8 cellular contexts compared by ENCODE assay signal in genomic region chr11:2267871-2268825, GRCh38. TPM values are rescaled to one million over a fixed set of nuclear protein-coding genes. Genes with fewer than 3 reads are reported as not detected.
DNase-seq lines count a peak whose midpoint lies in the region; ATAC-seq and TF ChIP-seq lines count a peak whose summit lies in the region.

No MANE protein-coding gene starts in this region.

- no peaks in the 10 kb centered on the region for H3K9me3 Mint-ChIP-seq in CD8-positive, alpha-beta T cell

- WGBS in esophagus squamous epithelium, 2 donors, result 77 to 78% methylated on average over 7 of the region's 26 CpGs

- no peaks in the 10 kb centered on the region for H3K9me2 ChIP-seq in PC-3 (replicated peaks; ENCODE audit: low read length)

- H3K27ac ChIP-seq in CD8-positive, alpha-beta T cell (ENCODE audit: low read depth, low read length), result no peak overlapping the region
- no peak overlapping the region for H3K27ac ChIP-seq in PC-3 (ENCODE audit: low read length)
- peak overlapping the region; percentile 60 to 84 (median 80) for H3K27ac ChIP-seq in esophagus squamous epithelium
- peak overlapping the region; percentile 96 for H3K27ac ChIP-seq in neutrophil
- H3K27ac ChIP-seq in WERI-Rb-1, result no peak overlapping the region

- intact Hi-C loops in CD8-positive, alpha-beta T cell (cut with DNase I, micrococcal nuclease), result no loop called here
- intact Hi-C loops in PC-3 (cut with micrococcal nuclease) (no loop called here), esophagus squamous epithelium (cut with DNase I) (loop anchor here (5.0 kb wide), 1 partner anchor 66 kb away; no protein-coding TSS in a partner anchor)

- peaks cover 34% of the 10 kb centered on the region for H3K4me1 ChIP-seq in CD8-positive, alpha-beta T cell (ENCODE audit: insufficient read depth, low read length)
- H3K4me1 ChIP-seq in PC-3 (ENCODE audit: insufficient read depth, low read length), result no peaks in the 10 kb centered on the region; the same call in 1 of the 2 replicates
- H3K4me1 ChIP-seq in esophagus squamous epithelium, result peaks cover 25 to 50% (median 32%) of the 10 kb centered on the region in 3 donors
- peaks cover 26 to 43% of the 10 kb centered on the region in 2 experiments for H3K4me1 ChIP-seq in neutrophil (ENCODE audit: control insufficient read depth in 1 of 2, insufficient read depth in 1 of 2, low read depth in 1 of 2, low read length in 1 of 2)

- H2AFZ ChIP-seq in PC-3 (ENCODE audit: low read length), result peak overlapping the region; percentile 84; the same call in 1 of the 2 replicates

- CTCF ChIA-PET in CD8-positive, alpha-beta T cell (lab: Charles Lee), result interaction anchor here (1.0 to 1.5 kb wide), 2 partner anchors 71 to 153 kb away, joined by 3 to 8 read pairs; no protein-coding TSS in a partner anchor
- CTCF ChIA-PET in PC-3 (lab: Charles Lee), result interaction anchor here (0.6 kb wide), 1 partner anchor 110 kb away, joined by 7 read pairs; no protein-coding TSS in a partner anchor

- H3K36me3 ChIP-seq in CD8-positive, alpha-beta T cell (ENCODE audit: insufficient read depth, low read length), result no peaks in the 10 kb centered on the region
- H3K36me3 ChIP-seq in PC-3 (ENCODE audit: low read depth, low read length), result no peaks in the 10 kb centered on the region
- no peaks in the 10 kb centered on the region for H3K36me3 ChIP-seq in esophagus squamous epithelium
- no peaks in the 10 kb centered on the region for H3K36me3 ChIP-seq in neutrophil
- no peaks in the 10 kb centered on the region for H3K36me3 ChIP-seq in WERI-Rb-1

- TF ChIP-seq POLR2A in esophagus squamous epithelium (IDR thresholded peaks at IDR 0.05), result no peak

- H3K27ac Mint-ChIP-seq in CD8-positive, alpha-beta T cell, result no peak overlapping the region

- peak overlapping the region; percentile 92 for H3K4me2 ChIP-seq in PC-3 (ENCODE audit: low read length)

- H3K4me1 Mint-ChIP-seq in CD8-positive, alpha-beta T cell (ENCODE audit: low read depth), result peaks cover 29% of the 10 kb centered on the region

- H4K20me1 ChIP-seq in PC-3 (ENCODE audit: low read length), result no peaks in the 10 kb centered on the region

- no peaks in the 10 kb centered on the region for H3K9me3 ChIP-seq in CD8-positive, alpha-beta T cell (ENCODE audit: low read length)
- no peaks in the 10 kb centered on the region for H3K9me3 ChIP-seq in PC-3 (ENCODE audit: low read length)
- no peaks in the 10 kb centered on the region for H3K9me3 ChIP-seq in esophagus squamous epithelium
- no peaks in the 10 kb centered on the region for H3K9me3 ChIP-seq in neutrophil
- H3K9me3 ChIP-seq in WERI-Rb-1 (ENCODE audit: severe bottlenecking), result peaks cover 4% of the 10 kb centered on the region

- H3K36me3 Mint-ChIP-seq in CD8-positive, alpha-beta T cell, result no peaks in the 10 kb centered on the region

- H3F3A ChIP-seq in PC-3 (ENCODE audit: low read length, unreplicated experiment), result no peaks in the 10 kb centered on the region

- POLR2A ChIA-PET in CD8-positive, alpha-beta T cell (lab: Charles Lee), result no interaction called here
- POLR2A ChIA-PET in PC-3 (lab: Charles Lee; ENCODE audit: unreplicated experiment), result no interaction called here

- DNase-seq in CD8-positive, alpha-beta T cell, result peak in 2 of 7 experiments; percentile 9 to 47
- DNase-seq in PC-3 (no peak), esophagus squamous epithelium (lab: John Stamatoyannopoulos, UW) (no peak), WERI-Rb-1 (no peak), nucleus accumbens (lab: John Stamatoyannopoulos, UW) (no peak)

- BruUV-seq in PC-3 (replicated peaks; lab: Mats Ljungman, UMichigan), result no TSS peak

- H3K27me3 Mint-ChIP-seq in CD8-positive, alpha-beta T cell (ENCODE audit: low read depth), result peaks cover 15% of the 10 kb centered on the region

- ATAC-seq in CD8-positive, alpha-beta T cell, result no peak
- ATAC-seq in PC-3 (no peak), GM21423 (IDR thresholded peaks at IDR 0.05; ENCODE audit: unreplicated experiment) (no peak), HG02763 (IDR thresholded peaks at IDR 0.05; ENCODE audit: unreplicated experiment) (no peak)

- no peaks in the 10 kb centered on the region for H3K27me3 ChIP-seq in CD8-positive, alpha-beta T cell (ENCODE audit: insufficient read depth, low read length)
- 0 out of 2 replicates have a peak, but pooled peaks cover 4% of the 10 kb centered on the region for H3K27me3 ChIP-seq in PC-3 (ENCODE audit: low read length)
- peaks cover 0 to 73% (median 4%) of the 10 kb centered on the region in 4 donors for H3K27me3 ChIP-seq in esophagus squamous epithelium
- peaks cover 44% of the 10 kb centered on the region for H3K27me3 ChIP-seq in neutrophil
- H3K27me3 ChIP-seq in WERI-Rb-1 (ENCODE audit: insufficient read depth, low read depth, severe bottlenecking), result peaks cover 76% of the 10 kb centered on the region

- H3K4me3 ChIP-seq in CD8-positive, alpha-beta T cell (ENCODE audit: low read depth, low read length), result peak overlapping the region; percentile 43
- H3K4me3 ChIP-seq in PC-3 (ENCODE audit: low read length) (peak overlapping the region; percentile 72; the same call in 1 of the 2 replicates), esophagus squamous epithelium (peak overlapping the region; percentile 33 to 67 (median 56)), neutrophil (ENCODE audit: low read depth in 1 of 2, low read length in 1 of 2) (peak overlapping the region; percentile 75 to 80), WERI-Rb-1 (ENCODE audit: low read depth, low read length) (no peak overlapping the region)

- H3K4me3 Mint-ChIP-seq in CD8-positive, alpha-beta T cell, result peak overlapping the region; percentile 61

- H3K79me2 ChIP-seq in PC-3 (ENCODE audit: low read length), result no peaks in the 10 kb centered on the region

- no peak for TF ChIP-seq CTCF in CD8-positive, alpha-beta T cell (IDR thresholded peaks at IDR 0.05)
- TF ChIP-seq CTCF in PC-3 (conservative IDR thresholded peaks at IDR 0.05; ENCODE audit: low read depth, low read length), result no peak
- no peak for TF ChIP-seq CTCF in esophagus squamous epithelium (IDR thresholded peaks at IDR 0.05)
- no peak for TF ChIP-seq CTCF in neutrophil (IDR thresholded peaks at IDR 0.05)
- TF ChIP-seq CTCF in WERI-Rb-1 (IDR thresholded peaks at IDR 0.05; ENCODE audit: low read depth, low read length), result no peak

- H3K9ac ChIP-seq in PC-3 (ENCODE audit: low read length), result no peak overlapping the region

RNA-seq across cellular contexts. Expression of gene ASCL2, which starts 2.2 kb away (rescaled TPM):
- total RNA-seq in CD8-positive, alpha-beta T cell, result not detected
- total RNA-seq in PC-3 (2014; rRNA removed) (0.58 and 1.1 TPM in 2 replicates), esophagus squamous epithelium (1 to 10 TPM in 3 of 4 donors, under 1 TPM in 1; 0.67 to 5.1 (median 2.3) TPM)

RNA-seq across cellular contexts. Expression of gene C11orf21, which starts 33.6 kb away (rescaled TPM):
- 10 to 100 TPM; 38.2 to 40.2 TPM for total RNA-seq in CD8-positive, alpha-beta T cell
- total RNA-seq in PC-3 (2014; rRNA removed) (not detected in 2 replicates), esophagus squamous epithelium (under 1 TPM in 3 of 4 donors, not detected in 1; 0.30 to 0.94 (median 0.76) TPM)

RNA-seq across cellular contexts. Expression of gene TSPAN32, which starts 33.7 kb away (rescaled TPM):
- total RNA-seq in CD8-positive, alpha-beta T cell, result 100 to 1,000 TPM; 145 to 147 TPM
- total RNA-seq in PC-3 (2014; rRNA removed), result not detected in 2 replicates
- 1 to 10 TPM in 1 of 4 donors, not detected in 3; 2.5 TPM for total RNA-seq in esophagus squamous epithelium

Comparison
In these comparisons a context has a peak if more than half of its experiments do, and no peak if none do; other contexts are left out.
1. H3K27ac ChIP-seq: peak in esophagus squamous epithelium (4 of 4) and neutrophil (single experiment); none in CD8-positive, alpha-beta T cell (single experiment), PC-3 (single experiment) and WERI-Rb-1 (single experiment).
2. RNA of gene C11orf21, which starts 33.6 kb away (total RNA-seq): 38.2 to 40.2 TPM in CD8-positive, alpha-beta T cell; 0.30 to 0.94 TPM in esophagus squamous epithelium and not detected in PC-3; every median in the first group is over 10 times any median in the second.
3. RNA of gene TSPAN32, which starts 33.7 kb away (total RNA-seq): 145 to 147 TPM in CD8-positive, alpha-beta T cell; 2.5 TPM in esophagus squamous epithelium and not detected in PC-3; every median in the first group is over 10 times any median in the second.